Comparison of ENCODE assay signal across 8 cellular contexts in the genomic region with DNA sequence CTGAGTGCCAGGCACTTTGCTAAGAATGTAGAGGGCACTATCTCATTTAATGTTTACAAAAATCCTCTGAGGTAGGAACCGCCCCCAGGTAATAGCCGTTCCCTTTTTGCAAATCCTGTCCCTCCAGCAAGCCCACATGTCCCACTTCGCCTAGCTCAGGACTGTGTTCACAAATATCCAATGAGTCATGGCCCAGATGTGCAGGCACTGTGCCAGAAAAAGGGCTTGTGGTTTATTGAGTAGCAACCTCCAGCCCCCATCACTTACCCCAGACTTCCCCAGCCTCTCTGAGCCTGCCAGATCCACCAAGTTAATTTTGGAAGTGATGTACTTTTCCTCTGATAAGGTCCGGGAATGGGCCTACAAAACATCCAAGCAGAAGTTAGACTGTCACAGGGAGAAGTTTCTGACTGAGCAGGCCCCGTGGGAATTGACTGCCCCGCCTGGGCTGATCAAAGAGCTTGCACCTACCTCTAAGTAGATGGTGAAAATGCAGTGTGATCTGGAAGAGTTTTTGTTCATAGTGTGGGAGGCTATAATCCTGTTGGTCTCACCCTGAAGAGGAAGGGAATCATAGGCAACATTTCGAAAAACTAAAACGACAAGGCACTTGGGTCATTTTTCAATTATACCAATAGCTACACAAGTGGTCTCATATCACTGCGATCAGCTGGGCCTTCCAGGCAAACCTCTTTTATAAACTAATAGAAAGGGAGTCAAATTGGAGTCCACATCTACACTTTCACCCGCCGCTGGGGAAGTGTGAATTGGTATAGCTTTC. TPM values are rescaled to one million over a fixed set of nuclear protein-coding genes. Genes with fewer than 3 reads are reported as not detected.
DNase-seq lines count a peak whose midpoint lies in the region; ATAC-seq lines count a peak whose summit lies in the region.

No MANE protein-coding gene starts in this region.

- H3K9me3 Mint-ChIP-seq in activated naive CD4-positive, alpha-beta T cell treated with anti-CD3 and anti-CD28 coated beads, Interleukin-2, amount 50 U/mL, for 72 hours, result no peaks in the 10 kb centered on the region

- in situ Hi-C loops in ACHN (cut with HindIII; ENCODE audit: low pct_ligation_motif_present, low pct_unique_long_range_greater_than_20kb, low sequenced_read_pairs), result no loop called here

- no peaks in the 10 kb centered on the region for H3K36me3 Mint-ChIP-seq in activated naive CD4-positive, alpha-beta T cell treated with anti-CD3 and anti-CD28 coated beads, Interleukin-2, amount 50 U/mL, for 72 hours

- H3K27ac Mint-ChIP-seq in activated naive CD4-positive, alpha-beta T cell treated with anti-CD3 and anti-CD28 coated beads, Interleukin-2, amount 50 U/mL, for 72 hours, result no peak overlapping the region

- DNase-seq in ACHN (peak; percentile 64), NOMO-1 (lab: John Stamatoyannopoulos, UW; ENCODE audit: unreplicated experiment in 2 of 2) (peak; percentile 46 to 57), hepatic stellate cell (ENCODE audit: low spot score) (peak; percentile 70), COR-L47 (lab: John Stamatoyannopoulos, UW) (no peak)
- peak in 1 of 2 donors; percentile 48 for DNase-seq in activated naive CD4-positive, alpha-beta T cell treated with anti-CD3 and anti-CD28 coated beads, Interleukin-2, amount 50 U/mL, for 72 hours (ENCODE audit: low spot score in 2 of 2)
- DNase-seq in stimulated activated CD4-positive, alpha-beta T cell treated with anti-CD3 and anti-CD28 coated beads, Interleukin-4, amount 100 ng/mL, for 1 hour, result peak; percentile 41
- DNase-seq in stimulated activated naive CD4-positive, alpha-beta T cell (lab: John Stamatoyannopoulos, UW), result no peak

- peak; percentile 58 for ATAC-seq in GM21381 (IDR thresholded peaks at IDR 0.05; ENCODE audit: unreplicated experiment)
- ATAC-seq in activated naive CD4-positive, alpha-beta T cell treated with anti-CD3 and anti-CD28 coated beads, Interleukin-2, amount 50 U/mL, for 72 hours, result peak; percentile 45 to 87

RNA-seq across cellular contexts. Expression of a gene that starts 15.7 kb away (rescaled TPM):
- total RNA-seq in activated naive CD4-positive, alpha-beta T cell treated with anti-CD3 and anti-CD28 coated beads, Interleukin-2, amount 50 U/mL, for 72 hours, result 1 to 10 TPM; 4.0 to 5.9 TPM

RNA-seq across cellular contexts. Expression of a gene that starts 15.8 kb away (rescaled TPM):
- 10 to 100 TPM; 23.0 to 25.1 TPM for total RNA-seq in activated naive CD4-positive, alpha-beta T cell treated with anti-CD3 and anti-CD28 coated beads, Interleukin-2, amount 50 U/mL, for 72 hours

Comparison
In these comparisons a context has a peak if more than half of its experiments do, and no peak if none do; other contexts are left out.
1. DNase-seq: peak in ACHN (single experiment), NOMO-1 (2 of 2), hepatic stellate cell (single experiment) and stimulated activated CD4-positive, alpha-beta T cell treated with anti-CD3 and anti-CD28 coated beads, Interleukin-4, amount 100 ng/mL, for 1 hour (single experiment); none in COR-L47 (single experiment) and stimulated activated naive CD4-positive, alpha-beta T cell (0 of 6).